ENCODE assay signal across 8 cellular contexts in the genomic region with DNA sequence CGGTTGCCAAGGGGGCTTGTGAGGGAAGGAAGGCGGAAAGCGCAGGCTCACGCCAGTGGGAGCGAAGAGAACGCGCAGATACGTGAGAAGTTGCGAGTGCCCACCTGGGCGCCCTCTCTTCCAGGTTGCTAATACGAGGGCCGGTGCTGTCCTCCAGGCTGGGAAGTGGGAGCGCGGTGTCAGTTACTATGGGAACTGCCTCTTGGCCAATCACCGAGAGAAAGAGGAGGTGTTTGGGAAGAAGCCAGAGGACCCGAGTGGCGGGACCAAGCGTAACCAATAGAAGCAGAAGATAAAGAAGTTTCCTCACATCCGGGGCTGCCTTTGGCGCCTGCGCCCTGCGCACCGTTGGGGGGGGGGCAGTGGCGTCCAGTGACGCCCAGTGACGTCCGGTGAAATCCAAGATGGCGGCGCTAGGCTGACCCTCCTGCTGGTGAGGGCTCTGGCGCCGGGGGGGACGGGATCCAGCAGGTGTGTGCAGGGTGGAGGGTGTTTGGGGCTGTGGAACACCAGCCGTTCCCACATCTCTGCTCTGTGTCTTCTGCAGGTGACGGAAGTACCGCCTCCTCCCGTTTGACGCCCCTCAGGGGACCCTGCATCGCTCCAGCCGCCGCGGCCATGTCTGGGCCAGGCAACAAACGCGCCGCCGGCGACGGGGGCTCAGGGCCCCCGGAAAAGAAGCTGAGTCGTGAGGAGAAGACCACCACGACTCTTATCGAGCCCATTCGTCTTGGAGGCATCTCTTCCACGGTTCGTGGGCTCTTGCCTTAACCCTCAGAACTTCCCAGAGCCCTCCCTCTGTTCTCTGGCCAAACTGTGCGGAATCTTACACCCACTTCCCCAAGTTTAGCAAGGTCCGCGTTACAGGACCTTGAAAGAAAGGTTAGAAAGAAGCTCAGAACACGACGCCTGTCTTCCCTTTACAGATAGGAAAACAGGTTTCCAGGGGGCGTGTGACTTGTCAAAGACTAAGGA. TPM values are rescaled to one million over a fixed set of nuclear protein-coding genes. Genes with fewer than 3 reads are reported as not detected.
A peak's percentile ranks its signal among the peaks of the same experiment; 100 is the strongest.
DNase-seq lines count a peak whose midpoint lies in the region; ATAC-seq, FAIRE-seq and TF ChIP-seq lines count a peak whose summit lies in the region.

A gene (minus strand): TSS at position 135 of the 975 bp plus-strand sequence. CDS start 314 bp downstream, outside the sequence.
A gene (plus strand): TSS at position 395 of the 975 bp plus-strand sequence. CDS start 224 bp downstream, at position 619.

- POLR2A ChIA-PET in activated CD4-positive, alpha-beta T cell treated with anti-CD3 and anti-CD28 coated beads for 36 hours (lab: Charles Lee), result interaction anchor here (0.6 to 2.9 kb wide), 3 partner anchors 14 to 104 kb away, joined by 4 to 14 read pairs (median 5); a partner anchor contains a TSS

- H3K4me3 Mint-ChIP-seq in activated CD4-positive, alpha-beta T cell treated with anti-CD3 and anti-CD28 coated beads for 36 hours, result peak within 1 kb of the TSS; percentile 90

- ATAC-seq in HG03442 (IDR thresholded peaks at IDR 0.05; ENCODE audit: unreplicated experiment), result peak; percentile 77
- peak; percentile 98 for ATAC-seq in activated CD4-positive, alpha-beta T cell treated with anti-CD3 and anti-CD28 coated beads for 36 hours

- peak; percentile 98 for FAIRE-seq in GM19239 (lab: Jason Lieb, UNC)

- H3K27me3 Mint-ChIP-seq in activated CD4-positive, alpha-beta T cell treated with anti-CD3 and anti-CD28 coated beads for 36 hours, result no peaks in the 10 kb centered on the region

- peaks cover 25% of the 10 kb centered on the region for H3K4me1 Mint-ChIP-seq in activated CD4-positive, alpha-beta T cell treated with anti-CD3 and anti-CD28 coated beads for 36 hours

- TF ChIP-seq CTCF in BE2C (IDR thresholded peaks at IDR 0.05; ENCODE audit: low read depth, low read length) (no peak), choroid plexus epithelial cell (conservative IDR thresholded peaks at IDR 0.05; ENCODE audit: low read depth, low read length) (no peak)

- no peaks in the 10 kb centered on the region for H3K27me3 ChIP-seq in BE2C

- CTCF ChIA-PET in activated CD4-positive, alpha-beta T cell treated with anti-CD3 and anti-CD28 coated beads for 36 hours (lab: Charles Lee), result interaction anchor here (0.6 kb wide), 1 partner anchor 141 kb away, joined by 4 read pairs; no protein-coding TSS in a partner anchor

- H3K4me3 ChIP-seq in BE2C (ENCODE audit: low read depth, low read length) (peak within 1 kb of the TSS; percentile 73), choroid plexus epithelial cell (ENCODE audit: low read depth, low read length) (peak within 1 kb of the TSS; percentile 98)

- H3K4me1 ChIP-seq in BE2C, result no peaks in the 10 kb centered on the region

- H3K36me3 Mint-ChIP-seq in activated CD4-positive, alpha-beta T cell treated with anti-CD3 and anti-CD28 coated beads for 36 hours (ENCODE audit: low read depth), result peaks cover 30% of the 10 kb centered on the region

- H3K27ac Mint-ChIP-seq in activated CD4-positive, alpha-beta T cell treated with anti-CD3 and anti-CD28 coated beads for 36 hours, result peak within 1 kb of the TSS; percentile 83

- H3K36me3 ChIP-seq in BE2C, result peaks cover 43% of the 10 kb centered on the region

- no peaks in the 10 kb centered on the region for H3K9me3 ChIP-seq in BE2C

- intact Hi-C loops in activated CD4-positive, alpha-beta T cell treated with anti-CD3 and anti-CD28 coated beads for 36 hours (cut with DNase I, micrococcal nuclease), result loop anchor here (1.0 to 10.0 kb wide), 14 partner anchors 13 to 697 kb away; a partner anchor contains a TSS

- DNase-seq in BE2C, result peak; percentile 97
- peak; percentile 99 for DNase-seq in GM19239 (ENCODE audit: insufficient read length, low spot score)
- DNase-seq in NCI-H510A treated with DMSO at 0.1 percent for 48 hours (lab: John Stamatoyannopoulos, UW), result peak; percentile 99
- peak; percentile 94 for DNase-seq in activated CD4-positive, alpha-beta T cell treated with anti-CD3 and anti-CD28 coated beads for 36 hours
- DNase-seq in choroid plexus epithelial cell (ENCODE audit: low read depth), result peak; percentile 99
- peak; percentile 98 for DNase-seq in kidney glomerular epithelial cell (lab: John Stamatoyannopoulos, UW)
- DNase-seq in stimulated activated CD4-positive, alpha-beta T cell treated with anti-CD3 and anti-CD28 coated beads, Interleukin-15, amount 100 ng/mL, for 48 hours (ENCODE audit: low read depth in 2 of 2), result peak; percentile 87

- no peaks in the 10 kb centered on the region for H3K9me3 Mint-ChIP-seq in activated CD4-positive, alpha-beta T cell treated with anti-CD3 and anti-CD28 coated beads for 36 hours (ENCODE audit: low read depth)

RNA-seq across cellular contexts. Expression of the first gene that starts in this region (rescaled TPM):
- polyA plus RNA-seq in BE2C (2012; ENCODE audit: insufficient read depth, insufficient read length, low read depth), result 5.5 TPM
- total RNA-seq in activated CD4-positive, alpha-beta T cell treated with anti-CD3 and anti-CD28 coated beads for 36 hours, result 1 to 10 TPM; 1.7 to 3.1 TPM

RNA-seq across cellular contexts. Expression of the second gene that starts in this region (rescaled TPM):
- polyA plus RNA-seq in BE2C (2012; ENCODE audit: insufficient read depth, insufficient read length, low read depth), result 215 TPM
- total RNA-seq in activated CD4-positive, alpha-beta T cell treated with anti-CD3 and anti-CD28 coated beads for 36 hours, result 10 to 100 TPM; 72.3 to 85.5 TPM

Comparison
In these comparisons a context has a peak if more than half of its experiments do, and no peak if none do; other contexts are left out.
1. Peak in every context shown above with its lines: DNase-seq, ATAC-seq and H3K4me3 ChIP-seq.